In genomic region chr11:64545605-64546004, GRCh38 we compare ENCODE assay signal across 1 cellular context.
TF ChIP-seq lines count a peak whose summit lies in the region.

No MANE protein-coding gene starts in this region.

TF ChIP-seq in A549, 52 proteins besides CTCF, POLR2A, EP300 and RAD21 (continued from another document):
- TF ChIP-seq FOSB (CRISPR knock-in tag; IDR thresholded peaks at IDR 0.05): no peak
- no peak for TF ChIP-seq CBX2 (IDR thresholded peaks at IDR 0.05; ENCODE audit: borderline replicate concordance, low read depth)
- no peak for TF ChIP-seq HEYL (CRISPR knock-in tag; IDR thresholded peaks at IDR 0.05)
- no peak for TF ChIP-seq KDM5A (IDR thresholded peaks at IDR 0.05)
- TF ChIP-seq POLR2AphosphoS2 (conservative IDR thresholded peaks at IDR 0.05; ENCODE audit: low read length): no peak
- no peak for TF ChIP-seq E2F6 (IDR thresholded peaks at IDR 0.05; ENCODE audit: borderline replicate concordance, low read depth)
- TF ChIP-seq ZC3H11A (IDR thresholded peaks at IDR 0.05): no peak
- TF ChIP-seq NPAS2 (CRISPR knock-in tag; IDR thresholded peaks at IDR 0.05; ENCODE audit: borderline replicate concordance): no peak
- no peak for TF ChIP-seq PBX3 (IDR thresholded peaks at IDR 0.05)
- no peak for TF ChIP-seq RCOR1 (IDR thresholded peaks at IDR 0.05; ENCODE audit: low read depth, low read length)
